In the genomic region with DNA sequence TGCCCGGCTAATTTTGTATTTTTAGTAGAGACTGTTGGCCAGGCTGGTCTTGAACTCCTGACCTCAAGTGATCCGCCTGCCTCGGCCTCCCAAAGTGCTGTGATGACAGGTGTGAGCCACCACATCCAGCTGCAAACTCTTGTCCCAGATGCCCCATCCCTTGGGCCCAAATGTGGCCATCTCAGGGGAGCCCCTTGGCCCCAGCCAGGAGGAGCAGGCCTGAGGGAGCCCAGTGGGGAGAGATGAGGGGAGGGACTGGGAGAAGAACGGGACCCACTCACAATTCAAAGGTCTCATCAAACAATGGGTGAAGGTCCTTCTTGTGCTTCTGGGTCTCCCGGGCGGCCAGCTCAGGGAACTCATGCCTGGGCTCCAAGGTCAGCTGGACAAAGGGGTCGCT, we compare ENCODE assay signal across 16 cellular contexts. TPM values are rescaled to one million over a fixed set of nuclear protein-coding genes. Genes with fewer than 3 reads are reported as not detected.
A peak's percentile ranks its signal among the peaks of the same experiment; 100 is the strongest.
DNase-seq lines count a peak whose midpoint lies in the region; ATAC-seq, FAIRE-seq and TF ChIP-seq lines count a peak whose summit lies in the region.
"Had no signal": no experiment of that assay in that cellular context is flagged by ENCODE, and none has a peak within 500 bp of the region (broad histone marks: within the 10 kb centered on the region; RNA-seq: fewer than 3 reads in every experiment).

No MANE protein-coding gene starts in this region.

- no peak overlapping the region for H4K91ac ChIP-seq in H1 (replicated peaks; ENCODE audit: insufficient read length, low read length)

- no peak for TF ChIP-seq EP300 in H1 (IDR thresholded peaks at IDR 0.05; ENCODE audit: borderline replicate concordance in 1 of 2, low read depth in 2 of 2, low read length in 2 of 2)

- 0 out of 2 replicates have a peak, but pooled peaks cover 2% of the 10 kb centered on the region for H3K79me1 ChIP-seq in H1 (ENCODE audit: low read depth, low read length)

- POLR2A ChIA-PET in activated naive CD8-positive, alpha-beta T cell treated with anti-CD3 and anti-CD28 coated beads, Interleukin-2, amount 10 ng/mL, durations not matched to agents 7 days and 5 days (lab: Charles Lee) = interaction anchor here (0.6 to 11.0 kb wide), 10 partner anchors 14 to 76 kb away, joined by 3 to 121 read pairs (median 4); a partner anchor contains a TSS
- POLR2A ChIA-PET in H1 (lab: Charles Lee; ENCODE audit: partially characterized antibody) = interaction anchor here (1.1 to 16.0 kb wide), 8 partner anchors 15 to 75 kb away, joined by 3 to 216 read pairs (median 6); a partner anchor contains a TSS

- intact Hi-C loops in Right ventricle myocardium inferior (cut with DNase I) = loop anchor here (5.0 kb wide), 1 partner anchor 37 kb away; no protein-coding TSS in a partner anchor

- no peak for TF ChIP-seq CTCF in H1 (IDR thresholded peaks at IDR 0.05; ENCODE audit: control extremely low read depth in 1 of 3, insufficient read depth in 1 of 3, low read depth in 1 of 3, low read length in 3 of 3)

- H3K27ac Mint-ChIP-seq in activated naive CD8-positive, alpha-beta T cell treated with anti-CD3 and anti-CD28 coated beads, Interleukin-2, amount 10 ng/mL, durations not matched to agents 7 days and 5 days = peak overlapping the region; percentile 38
- no peak overlapping the region for H3K27ac Mint-ChIP-seq in activated naive CD8-positive, alpha-beta T cell treated with anti-CD3 and anti-CD28 coated beads for 36 hours
- H3K27ac Mint-ChIP-seq in stimulated activated naive B cell treated with anti-CD40 and anti-IgM and Interleukin-4, amounts not matched to agents 10 μg/mL and 1 μg/mL and 100 μg/mL, for 72 hours = peak overlapping the region; percentile 25

- H3K36me3 Mint-ChIP-seq in activated naive CD8-positive, alpha-beta T cell treated with anti-CD3 and anti-CD28 coated beads, Interleukin-2, amount 10 ng/mL, durations not matched to agents 7 days and 5 days = peaks cover 10% of the 10 kb centered on the region
- peaks cover 22% of the 10 kb centered on the region for H3K36me3 Mint-ChIP-seq in activated naive CD8-positive, alpha-beta T cell treated with anti-CD3 and anti-CD28 coated beads for 36 hours
- H3K36me3 Mint-ChIP-seq in stimulated activated naive B cell treated with anti-CD40 and anti-IgM and Interleukin-4, amounts not matched to agents 10 μg/mL and 1 μg/mL and 100 μg/mL, for 72 hours = peaks cover 36 to 42% of the 10 kb centered on the region in 2 donors

- no peak overlapping the region for H3K56ac ChIP-seq in H1 (replicated peaks; ENCODE audit: insufficient read length, low read depth, low read length)

- no peak overlapping the region for H3K9ac ChIP-seq in HUES48 (ENCODE audit: low read depth, low read length)
- H3K9ac ChIP-seq in H1 (replicated peaks in 1 of 4; ENCODE audit: extremely low read depth in 1 of 4, low read depth in 3 of 4, low read length in 3 of 4) = no peak overlapping the region
- H3K9ac ChIP-seq: GM23248 had no signal

- no peak for TF ChIP-seq RAD21 in H1 (IDR thresholded peaks at IDR 0.05 in 1 of 2, conservative IDR thresholded peaks at IDR 0.05 in 1 of 2; ENCODE audit: low read depth in 2 of 2, low read length in 2 of 2)

- H3K4me3 ChIP-seq in HUES48 (ENCODE audit: low read depth, low read length) = no peak overlapping the region
- no peak overlapping the region for H3K4me3 ChIP-seq in H1 (ENCODE audit: extremely low read depth in 1 of 4, insufficient read depth in 2 of 4, low read depth in 3 of 4, low read length in 4 of 4)
- H3K4me3 ChIP-seq: GM23248, PC-9 had no signal

- 88% methylated on average over 7 of the region's 7 CpGs; no CpG with 5 or more reads in 1 of the 2 experiments for WGBS in H1 (ENCODE audit: extremely low coverage in 1 of 2, insufficient coverage in 1 of 2, insufficient read length in 1 of 2, insufficient replicate concordance in 2 of 2, low coverage in 1 of 2, low lambda C conversion rate in 2 of 2, missing lambda C conversion rate in 1 of 2), 2 experiments

- no peak for DNase-seq in activated naive CD8-positive, alpha-beta T cell treated with anti-CD3 and anti-CD28 coated beads, Interleukin-2, amount 10 ng/mL, durations not matched to agents 7 days and 5 days
- no peak for DNase-seq in activated naive CD8-positive, alpha-beta T cell treated with anti-CD3 and anti-CD28 coated beads for 36 hours
- DNase-seq in H1 (ENCODE audit: low read depth in 1 of 2, low spot score in 2 of 2) = no peak
- DNase-seq in stimulated activated naive B cell treated with anti-CD40 and anti-IgM and Interleukin-4, amounts not matched to agents 10 μg/mL and 1 μg/mL and 100 μg/mL, for 72 hours = no peak
- DNase-seq in stimulated activated CD4-positive, alpha-beta T cell treated with anti-CD3 and anti-CD28 coated beads, Interleukin-4, amount 100 ng/mL, for 1 hour = no peak
- DNase-seq in Right ventricle myocardium inferior (ENCODE audit: missing footprints) = no peak
- no peak for DNase-seq in hypothalamus (lab: John Stamatoyannopoulos, UW)
- DNase-seq: Calu3, DMS53, KG1, NCI-H2029 treated with DMSO at 0.1 percent for 48 hours, NCI-H774, PC-9 had no signal

- H3K9me3 ChIP-seq in HUES48 (ENCODE audit: control insufficient read depth, insufficient read depth, low read length) (no peaks in the 10 kb centered on the region), H1 (ENCODE audit: insufficient read depth in 2 of 2, low read depth in 1 of 2, low read length in 1 of 2) (no peaks in the 10 kb centered on the region)

- H3K4me2 ChIP-seq in H1 (ENCODE audit: insufficient read depth in 1 of 2, low read depth in 2 of 2, low read length in 2 of 2) = peak overlapping the region; percentile 21 to 48; a peak in 2 of 4 replicates
- H3K4me2 ChIP-seq: PC-9 had no signal

- peak overlapping the region; percentile 72; the same call in 1 of the 2 replicates for H2BK20ac ChIP-seq in H1 (ENCODE audit: low read length)

- no peak for ATAC-seq in activated naive CD8-positive, alpha-beta T cell treated with anti-CD3 and anti-CD28 coated beads, Interleukin-2, amount 10 ng/mL, durations not matched to agents 7 days and 5 days (ENCODE audit: low read depth)
- no peak for ATAC-seq in stimulated activated naive B cell treated with anti-CD40 and anti-IgM and Interleukin-4, amounts not matched to agents 10 μg/mL and 1 μg/mL and 100 μg/mL, for 72 hours (replicated peaks)
- ATAC-seq in Right ventricle myocardium inferior = no peak

- H3K36me3 ChIP-seq in HUES48 (ENCODE audit: control insufficient read depth, insufficient read depth, low read length) (peaks cover 17% of the 10 kb centered on the region), H1 (ENCODE audit: control insufficient read depth in 2 of 4, insufficient read depth in 4 of 4, low read length in 3 of 4) (peaks cover 0 to 4% (median 0%) of the 10 kb centered on the region in 4 experiments; a peak in 2 of 8 replicates)

- no peaks in the 10 kb centered on the region for H3K27me3 ChIP-seq in HUES48 (ENCODE audit: control insufficient read depth, insufficient read depth, low read length)
- no peaks in the 10 kb centered on the region for H3K27me3 ChIP-seq in H1 (replicated peaks in 1 of 4; ENCODE audit: control insufficient read depth in 3 of 4, extremely low read depth in 1 of 4, insufficient read depth in 3 of 4, low read length in 3 of 4)

- no peak overlapping the region for H2BK120ac ChIP-seq in H1 (replicated peaks; ENCODE audit: low read depth, low read length)

- no peak for FAIRE-seq in H1 (lab: Jason Lieb, UNC)

- H3K4ac ChIP-seq in H1 (replicated peaks; ENCODE audit: insufficient read length, low read depth, low read length) = peak overlapping the region; percentile 39

- peak overlapping the region; percentile 66 for H4K8ac ChIP-seq in H1 (ENCODE audit: extremely low read depth, insufficient read depth, low read length)

- H3K14ac ChIP-seq in H1 (ENCODE audit: insufficient read length) = no peak overlapping the region

- H3K23me2 ChIP-seq in H1 (ENCODE audit: low read depth, low read length) = peaks cover 2% of the 10 kb centered on the region; the same call in 1 of the 2 replicates

- H2BK15ac ChIP-seq in H1 (ENCODE audit: low read length) = 0 out of 2 replicates have a peak overlapping the region, but pooled peaks have one; percentile 29

- peak overlapping the region; percentile 32; the same call in 1 of the 2 replicates for H3K18ac ChIP-seq in H1 (ENCODE audit: extremely low read depth, low read length)

- peaks cover 31% of the 10 kb centered on the region for H3K4me1 Mint-ChIP-seq in activated naive CD8-positive, alpha-beta T cell treated with anti-CD3 and anti-CD28 coated beads, Interleukin-2, amount 10 ng/mL, durations not matched to agents 7 days and 5 days
- H3K4me1 Mint-ChIP-seq in activated naive CD8-positive, alpha-beta T cell treated with anti-CD3 and anti-CD28 coated beads for 36 hours = peaks cover 30% of the 10 kb centered on the region
- H3K4me1 Mint-ChIP-seq in stimulated activated naive B cell treated with anti-CD40 and anti-IgM and Interleukin-4, amounts not matched to agents 10 μg/mL and 1 μg/mL and 100 μg/mL, for 72 hours = peaks cover 22 to 37% of the 10 kb centered on the region in 2 donors

- no peaks in the 10 kb centered on the region for H3K79me2 ChIP-seq in H1 (ENCODE audit: control insufficient read depth in 1 of 2, insufficient read depth in 2 of 2, low read length in 2 of 2)

- H3K27ac ChIP-seq in HUES48 (ENCODE audit: low read depth, low read length) = peak overlapping the region; percentile 50
- H3K27ac ChIP-seq in H1 (ENCODE audit: low read depth, low read length) = no peak overlapping the region
- H3K27ac ChIP-seq: GM23248, PC-9 had no signal

- no peaks in the 10 kb centered on the region for H4K20me1 ChIP-seq in H1 (replicated peaks in 1 of 2; ENCODE audit: control insufficient read depth in 1 of 2, insufficient read depth in 2 of 2, low read length in 2 of 2)

- peak overlapping the region; percentile 92; the same call in 1 of the 2 replicates for H2BK5ac ChIP-seq in H1 (ENCODE audit: low read depth, low read length)

- H3K27me3 Mint-ChIP-seq in activated naive CD8-positive, alpha-beta T cell treated with anti-CD3 and anti-CD28 coated beads, Interleukin-2, amount 10 ng/mL, durations not matched to agents 7 days and 5 days = no peaks in the 10 kb centered on the region
- H3K27me3 Mint-ChIP-seq in activated naive CD8-positive, alpha-beta T cell treated with anti-CD3 and anti-CD28 coated beads for 36 hours = no peaks in the 10 kb centered on the region
- H3K27me3 Mint-ChIP-seq in stimulated activated naive B cell treated with anti-CD40 and anti-IgM and Interleukin-4, amounts not matched to agents 10 μg/mL and 1 μg/mL and 100 μg/mL, for 72 hours = no peaks in the 10 kb centered on the region
- H3K27me3 Mint-ChIP-seq: CD4-positive, CD25-positive, alpha-beta regulatory T cell had no signal

- H4K5ac ChIP-seq in H1 (ENCODE audit: insufficient read length, low read depth, low read length) = no peak overlapping the region

- H2AK5ac ChIP-seq in H1 (ENCODE audit: low read depth, low read length) = 0 out of 2 replicates have a peak overlapping the region, but pooled peaks have one; percentile 33

- H2AFZ ChIP-seq in H1 (ENCODE audit: low read length) = no peak overlapping the region
- H2AFZ ChIP-seq: GM23248, PC-9 had no signal

- H2BK12ac ChIP-seq in H1 (ENCODE audit: low read depth, low read length) = peak overlapping the region; percentile 5; the same call in 1 of the 2 replicates

- CTCF ChIA-PET in H1 (lab: Charles Lee; ENCODE audit: partially characterized antibody) = interaction anchor here (0.6 to 21.9 kb wide), 39 partner anchors 13 to 417 kb away, joined by 3 to 563 read pairs (median 6); a partner anchor contains a TSS

- H3K4me1 ChIP-seq in HUES48 (ENCODE audit: control insufficient read depth, insufficient read depth, low read length) (peaks cover 32% of the 10 kb centered on the region), H1 (replicated peaks in 1 of 4; ENCODE audit: control insufficient read depth in 3 of 4, insufficient read depth in 4 of 4, low read length in 3 of 4) (peaks cover 0 to 38% (median 27%) of the 10 kb centered on the region in 4 experiments; a peak in 6 of 7 replicates)

- no peaks in the 10 kb centered on the region for H3K9me3 Mint-ChIP-seq in activated naive CD8-positive, alpha-beta T cell treated with anti-CD3 and anti-CD28 coated beads, Interleukin-2, amount 10 ng/mL, durations not matched to agents 7 days and 5 days
- no peaks in the 10 kb centered on the region for H3K9me3 Mint-ChIP-seq in activated naive CD8-positive, alpha-beta T cell treated with anti-CD3 and anti-CD28 coated beads for 36 hours
- H3K9me3 Mint-ChIP-seq in stimulated activated naive B cell treated with anti-CD40 and anti-IgM and Interleukin-4, amounts not matched to agents 10 μg/mL and 1 μg/mL and 100 μg/mL, for 72 hours = no peaks in the 10 kb centered on the region
- H3K9me3 Mint-ChIP-seq: CD4-positive, CD25-positive, alpha-beta regulatory T cell had no signal

- H3K23ac ChIP-seq in H1 (ENCODE audit: insufficient read length) = no peak overlapping the region

- TF ChIP-seq POLR2A in H1 (IDR thresholded peaks at IDR 0.05; ENCODE audit: control extremely low read depth in 1 of 2, low read depth in 2 of 2, low read length in 2 of 2) = no peak

- no peak overlapping the region for H3K4me3 Mint-ChIP-seq in activated naive CD8-positive, alpha-beta T cell treated with anti-CD3 and anti-CD28 coated beads, Interleukin-2, amount 10 ng/mL, durations not matched to agents 7 days and 5 days
- H3K4me3 Mint-ChIP-seq in activated naive CD8-positive, alpha-beta T cell treated with anti-CD3 and anti-CD28 coated beads for 36 hours = no peak overlapping the region
- no peak overlapping the region for H3K4me3 Mint-ChIP-seq in stimulated activated naive B cell treated with anti-CD40 and anti-IgM and Interleukin-4, amounts not matched to agents 10 μg/mL and 1 μg/mL and 100 μg/mL, for 72 hours
- H3K4me3 Mint-ChIP-seq: CD4-positive, CD25-positive, alpha-beta regulatory T cell had no signal

RNA-seq across cellular contexts. Expression of a gene that starts 14.5 kb away (rescaled TPM):
- 100 to 1,000 TPM; 221 to 222 TPM for total RNA-seq in activated naive CD8-positive, alpha-beta T cell treated with anti-CD3 and anti-CD28 coated beads, Interleukin-2, amount 10 ng/mL, durations not matched to agents 7 days and 5 days
- 100 to 1,000 TPM; 145 to 156 TPM for total RNA-seq in activated naive CD8-positive, alpha-beta T cell treated with anti-CD3 and anti-CD28 coated beads for 36 hours
- total RNA-seq in H1 (2021; fragmentation: NEBNext Ultra II Directional; extraction: Animal tissue kit (Norgen Biotek cat#: 25700)) = 7.5 and 8.4 TPM in 2 replicates
- 3.6 and 5.2 TPM in 2 replicates for polyA plus RNA-seq in H1 (2011; rRNA removed)
- 77.7 TPM for polyA plus RNA-seq in H1 (2011; cell fraction: cytosol; rRNA removed)
- 15.5 TPM for polyA plus RNA-seq in H1 (2011; cell fraction: nucleus; rRNA removed)
- polyA plus RNA-seq in H1 (2012, experiment 1 of 2) = 4.1 to 10.3 TPM (median 7.8 TPM) in 4 replicates
- 1.9 TPM for polyA plus RNA-seq in H1 (2012, experiment 2 of 2)
- 3.7 TPM for polyA plus RNA-seq in H1 (2013, experiment 1 of 2)
- polyA plus RNA-seq in H1 (2013, experiment 2 of 2) = 4.2 TPM
- 1.9 and 2.0 TPM in 2 replicates for polyA minus RNA-seq in H1 (2011; rRNA and poly(A)+ RNA removed)
- 3.7 TPM for polyA minus RNA-seq in H1 (2011; cell fraction: cytosol; rRNA and poly(A)+ RNA removed)
- polyA minus RNA-seq in H1 (2011; cell fraction: nucleus; rRNA and poly(A)+ RNA removed) = 3.7 TPM
- total RNA-seq in Right ventricle myocardium inferior = 10.7 TPM

RNA-seq across cellular contexts. Expression of a gene that starts 25.4 kb away (rescaled TPM):
- 100 to 1,000 TPM; 107 TPM for total RNA-seq in activated naive CD8-positive, alpha-beta T cell treated with anti-CD3 and anti-CD28 coated beads, Interleukin-2, amount 10 ng/mL, durations not matched to agents 7 days and 5 days
- 10 to 100 TPM; 45.0 to 49.3 TPM for total RNA-seq in activated naive CD8-positive, alpha-beta T cell treated with anti-CD3 and anti-CD28 coated beads for 36 hours
- 61.8 and 71.2 TPM in 2 replicates for total RNA-seq in H1 (2021; fragmentation: NEBNext Ultra II Directional; extraction: Animal tissue kit (Norgen Biotek cat#: 25700))
- 48.2 and 72.0 TPM in 2 replicates for polyA plus RNA-seq in H1 (2011; rRNA removed)
- polyA plus RNA-seq in H1 (2011; cell fraction: cytosol; rRNA removed) = 19.9 TPM
- polyA plus RNA-seq in H1 (2011; cell fraction: nucleus; rRNA removed) = 66.9 TPM
- 66.8 to 74.2 TPM (median 69.2 TPM) in 4 replicates for polyA plus RNA-seq in H1 (2012, experiment 1 of 2)
- polyA plus RNA-seq in H1 (2012, experiment 2 of 2) = 67.1 TPM
- 61.6 TPM for polyA plus RNA-seq in H1 (2013, experiment 1 of 2)
- 60.1 TPM for polyA plus RNA-seq in H1 (2013, experiment 2 of 2)
- polyA minus RNA-seq in H1 (2011; rRNA and poly(A)+ RNA removed) = 29.7 and 44.3 TPM in 2 replicates
- polyA minus RNA-seq in H1 (2011; cell fraction: cytosol; rRNA and poly(A)+ RNA removed) = 31.1 TPM
- 30.8 TPM for polyA minus RNA-seq in H1 (2011; cell fraction: nucleus; rRNA and poly(A)+ RNA removed)
- total RNA-seq in Right ventricle myocardium inferior = 151 TPM

RNA-seq across cellular contexts. Expression of a gene that starts 45.1 kb away (rescaled TPM):
- 10 to 100 TPM; 37.4 to 39.8 TPM for total RNA-seq in activated naive CD8-positive, alpha-beta T cell treated with anti-CD3 and anti-CD28 coated beads, Interleukin-2, amount 10 ng/mL, durations not matched to agents 7 days and 5 days
- total RNA-seq in activated naive CD8-positive, alpha-beta T cell treated with anti-CD3 and anti-CD28 coated beads for 36 hours = 10 to 100 TPM; 26.9 to 27.4 TPM
- total RNA-seq in H1 (2021; fragmentation: NEBNext Ultra II Directional; extraction: Animal tissue kit (Norgen Biotek cat#: 25700)) = 33.0 and 33.3 TPM in 2 replicates
- 24.2 and 28.9 TPM in 2 replicates for polyA plus RNA-seq in H1 (2011; rRNA removed)
- polyA plus RNA-seq in H1 (2011; cell fraction: cytosol; rRNA removed) = 25.1 TPM
- 45.5 TPM for polyA plus RNA-seq in H1 (2011; cell fraction: nucleus; rRNA removed)
- polyA plus RNA-seq in H1 (2012, experiment 1 of 2) = 22.6 to 27.0 TPM (median 24.8 TPM) in 4 replicates
- polyA plus RNA-seq in H1 (2012, experiment 2 of 2) = 14.6 TPM
- 19.3 TPM for polyA plus RNA-seq in H1 (2013, experiment 1 of 2)
- 19.1 TPM for polyA plus RNA-seq in H1 (2013, experiment 2 of 2)
- polyA minus RNA-seq in H1 (2011; rRNA and poly(A)+ RNA removed) = 52.1 and 62.7 TPM in 2 replicates
- 38.1 TPM for polyA minus RNA-seq in H1 (2011; cell fraction: cytosol; rRNA and poly(A)+ RNA removed)
- polyA minus RNA-seq in H1 (2011; cell fraction: nucleus; rRNA and poly(A)+ RNA removed) = 75.4 TPM
- total RNA-seq in Right ventricle myocardium inferior = 16.0 TPM

RNA-seq across cellular contexts. Expression of a gene that starts 48.6 kb away (rescaled TPM):
- 10 to 100 TPM; 23.2 to 27.9 TPM for total RNA-seq in activated naive CD8-positive, alpha-beta T cell treated with anti-CD3 and anti-CD28 coated beads, Interleukin-2, amount 10 ng/mL, durations not matched to agents 7 days and 5 days
- 10 to 100 TPM; 16.4 to 18.3 TPM for total RNA-seq in activated naive CD8-positive, alpha-beta T cell treated with anti-CD3 and anti-CD28 coated beads for 36 hours
- total RNA-seq in H1 (2021; fragmentation: NEBNext Ultra II Directional; extraction: Animal tissue kit (Norgen Biotek cat#: 25700)) = 5.1 and 6.4 TPM in 2 replicates
- polyA plus RNA-seq in H1 (2011; rRNA removed) = 6.3 and 11.6 TPM in 2 replicates
- polyA plus RNA-seq in H1 (2011; cell fraction: cytosol; rRNA removed) = 6.2 TPM
- polyA plus RNA-seq in H1 (2011; cell fraction: nucleus; rRNA removed) = 12.1 TPM
- polyA plus RNA-seq in H1 (2012, experiment 1 of 2) = 5.0 to 8.3 TPM (median 5.5 TPM) in 4 replicates
- 5.4 TPM for polyA plus RNA-seq in H1 (2012, experiment 2 of 2)
- 5.7 TPM for polyA plus RNA-seq in H1 (2013, experiment 1 of 2)
- 6.1 TPM for polyA plus RNA-seq in H1 (2013, experiment 2 of 2)
- 2.6 and 3.7 TPM in 2 replicates for polyA minus RNA-seq in H1 (2011; rRNA and poly(A)+ RNA removed)
- polyA minus RNA-seq in H1 (2011; cell fraction: cytosol; rRNA and poly(A)+ RNA removed) = 5.0 TPM
- polyA minus RNA-seq in H1 (2011; cell fraction: nucleus; rRNA and poly(A)+ RNA removed) = 6.2 TPM
- total RNA-seq in Right ventricle myocardium inferior = 39.4 TPM

Comparison
In these comparisons a context has a peak if more than half of its experiments do, and no peak if none do; other contexts are left out.
1. RNA of a gene that starts 14.5 kb away (total RNA-seq): 221 to 222 TPM in activated naive CD8-positive, alpha-beta T cell treated with anti-CD3 and anti-CD28 coated beads, Interleukin-2, amount 10 ng/mL, durations not matched to agents 7 days and 5 days and 145 to 156 TPM in activated naive CD8-positive, alpha-beta T cell treated with anti-CD3 and anti-CD28 coated beads for 36 hours; 10.7 TPM in Right ventricle myocardium inferior (single experiment) and 7.5 to 8.4 TPM in H1; every median in the first group is over 10 times any median in the second.